Comparison of ENCODE assay signal across 21 cellular contexts in genomic region chr16:65525743-65526142, GRCh38.
"Had no signal": no experiment of that assay in that cellular context is flagged by ENCODE, and none has a peak within 500 bp of the region (broad histone marks: within the 10 kb centered on the region; RNA-seq: fewer than 3 reads in every experiment).

No MANE protein-coding gene starts in this region.

- H3K4me1 ChIP-seq: colonic mucosa, foreskin keratinocyte, left lung had no signal

- H3K27ac ChIP-seq: colonic mucosa, epithelial cell of prostate, foreskin keratinocyte, left lung, tibial artery had no signal

- H3K4me3 ChIP-seq: colonic mucosa, left lung, lung, tibial artery had no signal

- H3K36me3 Mint-ChIP-seq: activated naive CD4-positive, alpha-beta T cell treated with anti-CD3 and anti-CD28 coated beads, Interleukin-2, amount 10 ng/mL, durations not matched to agents 7 days and 5 days; brain; naive B cell; stimulated activated effector memory CD8-positive, alpha-beta T cell treated with anti-CD3 and anti-CD28 coated beads, Interleukin-12 subunit alpha, Interleukin-12 subunit beta, amount 100 ng/mL, for 72 hours had no signal

- ATAC-seq: activated naive CD8-positive, alpha-beta T cell treated with anti-CD3 and anti-CD28 coated beads, Interleukin-2, amount 50 U/mL, for 24 hours; activated T-cell treated with anti-CD3 and anti-CD28 coated beads, Interleukin-2, amount 50 U/mL, for 72 hours; foreskin keratinocyte; stimulated activated effector memory CD8-positive, alpha-beta T cell treated with anti-CD3 and anti-CD28 coated beads, Interleukin-12 subunit alpha, Interleukin-12 subunit beta, amount 100 ng/mL, for 72 hours; stimulated activated naive CD8-positive, alpha-beta T cell treated with anti-CD3 and anti-CD28 coated beads, Interleukin-15, amount 100 ng/mL, for 72 hours had no signal

- H3K36me3 ChIP-seq: colonic mucosa, left lung, tibial artery had no signal

- H3K27me3 ChIP-seq: colonic mucosa, foreskin keratinocyte, left lung, tibial artery had no signal

- H3K4me1 Mint-ChIP-seq: activated CD4-positive, alpha-beta memory T cell treated with anti-CD3 and anti-CD28 coated beads, Interleukin-2, amount 10 ng/mL, durations not matched to agents 7 days and 5 days; activated naive CD4-positive, alpha-beta T cell treated with anti-CD3 and anti-CD28 coated beads, Interleukin-2, amount 10 ng/mL, durations not matched to agents 7 days and 5 days; activated naive CD8-positive, alpha-beta T cell treated with anti-CD3 and anti-CD28 coated beads, Interleukin-2, amount 50 U/mL, for 24 hours; immature natural killer cell; naive B cell; stimulated activated effector memory CD8-positive, alpha-beta T cell treated with anti-CD3 and anti-CD28 coated beads, Interleukin-12 subunit alpha, Interleukin-12 subunit beta, amount 100 ng/mL, for 72 hours; stimulated activated naive CD8-positive, alpha-beta T cell treated with anti-CD3 and anti-CD28 coated beads, Interleukin-15, amount 100 ng/mL, for 72 hours had no signal

- H3K4me3 Mint-ChIP-seq: activated CD4-positive, alpha-beta memory T cell treated with anti-CD3 and anti-CD28 coated beads, Interleukin-2, amount 10 ng/mL, durations not matched to agents 7 days and 5 days; activated naive CD4-positive, alpha-beta T cell treated with anti-CD3 and anti-CD28 coated beads, Interleukin-2, amount 10 ng/mL, durations not matched to agents 7 days and 5 days; activated naive CD8-positive, alpha-beta T cell treated with anti-CD3 and anti-CD28 coated beads, Interleukin-2, amount 50 U/mL, for 24 hours; activated T-cell treated with anti-CD3 and anti-CD28 coated beads, Interleukin-2, amount 50 U/mL, for 72 hours; brain; immature natural killer cell; naive B cell; neural crest cell; stimulated activated effector memory CD8-positive, alpha-beta T cell treated with anti-CD3 and anti-CD28 coated beads, Interleukin-12 subunit alpha, Interleukin-12 subunit beta, amount 100 ng/mL, for 72 hours; stimulated activated naive CD8-positive, alpha-beta T cell treated with anti-CD3 and anti-CD28 coated beads, Interleukin-15, amount 100 ng/mL, for 72 hours had no signal

- DNase-seq: activated CD4-positive, alpha-beta memory T cell treated with anti-CD3 and anti-CD28 coated beads, Interleukin-2, amount 10 ng/mL, durations not matched to agents 7 days and 5 days; activated CD4-positive, alpha-beta T cell treated with anti-CD3 and anti-CD28 coated beads for 48 hours; activated effector memory CD4-positive, alpha-beta T cell treated with Interleukin-2 at 50 U/mL for 16 hours; activated naive CD4-positive, alpha-beta T cell treated with anti-CD3 and anti-CD28 coated beads, Interleukin-2, amount 10 ng/mL, durations not matched to agents 7 days and 5 days; activated naive CD8-positive, alpha-beta T cell treated with anti-CD3 and anti-CD28 coated beads, Interleukin-2, amount 50 U/mL, for 24 hours; activated T-cell treated with anti-CD3 and anti-CD28 coated beads, Interleukin-2, amount 50 U/mL, for 72 hours; central memory CD4-positive, alpha-beta T cell; colonic mucosa; foreskin keratinocyte; immature natural killer cell; naive B cell; occipital lobe; stimulated activated CD4-positive, alpha-beta T cell treated with anti-CD3 and anti-CD28 coated beads, Interleukin-1b, Interleukin-23, amount 100 ng/mL, for 48 hours; stimulated activated naive CD8-positive, alpha-beta T cell treated with anti-CD3 and anti-CD28 coated beads, Interleukin-15, amount 100 ng/mL, for 72 hours; tibial artery had no signal

- H3K9me3 Mint-ChIP-seq: activated CD4-positive, alpha-beta memory T cell treated with anti-CD3 and anti-CD28 coated beads, Interleukin-2, amount 10 ng/mL, durations not matched to agents 7 days and 5 days; activated naive CD4-positive, alpha-beta T cell treated with anti-CD3 and anti-CD28 coated beads, Interleukin-2, amount 10 ng/mL, durations not matched to agents 7 days and 5 days; neural crest cell had no signal

- H3K9me3 ChIP-seq: colonic mucosa, tibial artery had no signal

- H3K27me3 Mint-ChIP-seq: activated CD4-positive, alpha-beta memory T cell treated with anti-CD3 and anti-CD28 coated beads, Interleukin-2, amount 10 ng/mL, durations not matched to agents 7 days and 5 days; activated naive CD4-positive, alpha-beta T cell treated with anti-CD3 and anti-CD28 coated beads, Interleukin-2, amount 10 ng/mL, durations not matched to agents 7 days and 5 days; activated naive CD8-positive, alpha-beta T cell treated with anti-CD3 and anti-CD28 coated beads, Interleukin-2, amount 50 U/mL, for 24 hours; stimulated activated naive CD8-positive, alpha-beta T cell treated with anti-CD3 and anti-CD28 coated beads, Interleukin-15, amount 100 ng/mL, for 72 hours had no signal

- H3K27ac Mint-ChIP-seq: activated CD4-positive, alpha-beta memory T cell treated with anti-CD3 and anti-CD28 coated beads, Interleukin-2, amount 10 ng/mL, durations not matched to agents 7 days and 5 days; activated naive CD4-positive, alpha-beta T cell treated with anti-CD3 and anti-CD28 coated beads, Interleukin-2, amount 10 ng/mL, durations not matched to agents 7 days and 5 days; activated naive CD8-positive, alpha-beta T cell treated with anti-CD3 and anti-CD28 coated beads, Interleukin-2, amount 50 U/mL, for 24 hours; activated T-cell treated with anti-CD3 and anti-CD28 coated beads, Interleukin-2, amount 50 U/mL, for 72 hours; immature natural killer cell; naive B cell; stimulated activated effector memory CD8-positive, alpha-beta T cell treated with anti-CD3 and anti-CD28 coated beads, Interleukin-12 subunit alpha, Interleukin-12 subunit beta, amount 100 ng/mL, for 72 hours; stimulated activated naive CD8-positive, alpha-beta T cell treated with anti-CD3 and anti-CD28 coated beads, Interleukin-15, amount 100 ng/mL, for 72 hours had no signal
